9 cellular contexts compared by ENCODE assay signal in the genomic region with DNA sequence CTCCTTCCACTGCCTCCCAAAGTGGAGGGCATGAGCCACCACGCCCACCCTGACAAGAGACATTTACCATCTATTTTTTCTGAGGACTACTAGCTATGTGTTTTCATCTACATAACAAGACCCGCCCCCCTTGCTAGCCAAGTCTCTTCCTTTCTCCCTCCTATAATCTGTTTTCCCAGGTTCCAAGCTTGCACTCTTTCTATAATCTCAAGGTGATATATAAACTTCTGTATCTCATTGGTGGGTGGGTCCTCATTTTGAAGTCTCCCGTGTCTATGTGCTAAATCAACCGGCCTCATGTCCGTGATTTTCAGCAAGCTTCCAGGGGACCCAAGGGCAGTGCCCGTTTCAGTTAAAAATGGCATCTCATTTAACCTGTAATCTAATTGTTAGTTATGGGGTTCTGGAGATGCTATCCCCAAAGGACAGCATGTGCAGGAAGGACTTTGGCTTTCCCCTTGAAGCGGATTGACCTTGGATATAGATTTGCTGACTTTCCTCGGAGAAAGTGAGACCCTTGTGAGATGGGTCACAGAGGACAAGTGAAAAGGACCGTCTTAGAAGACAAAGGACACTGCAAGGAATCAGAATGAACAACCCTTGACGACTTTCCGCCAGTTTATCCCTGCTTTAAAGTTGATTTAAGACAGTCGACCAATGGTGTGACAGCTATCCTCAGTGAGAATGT. TPM values are rescaled to one million over a fixed set of nuclear protein-coding genes. Genes with fewer than 3 reads are reported as not detected.
DNase-seq lines count a peak whose midpoint lies in the region; ATAC-seq and TF ChIP-seq lines count a peak whose summit lies in the region.
"Had no signal": no experiment of that assay in that cellular context is flagged by ENCODE, and none has a peak within 500 bp of the region (broad histone marks: within the 10 kb centered on the region; RNA-seq: fewer than 3 reads in every experiment).

No MANE protein-coding gene starts in this region.

- peaks cover 42% of the 10 kb centered on the region for H3K4me1 Mint-ChIP-seq in activated CD4-positive, alpha-beta T cell treated with anti-CD3 and anti-CD28 coated beads, Interleukin-2, amount 10 ng/mL, durations not matched to agents 24 days and 14 days

- H3K4me3 ChIP-seq in coronary artery (peak overlapping the region; percentile 61), skeletal muscle cell (ENCODE audit: low read depth, low read length) (peak overlapping the region; percentile 48)

- no peaks in the 10 kb centered on the region for H3K27me3 Mint-ChIP-seq in activated CD4-positive, alpha-beta T cell treated with anti-CD3 and anti-CD28 coated beads, Interleukin-2, amount 10 ng/mL, durations not matched to agents 24 days and 14 days

- no peak overlapping the region for H3K27ac ChIP-seq in coronary artery

- peaks cover 3% of the 10 kb centered on the region for H3K36me3 Mint-ChIP-seq in activated CD4-positive, alpha-beta T cell treated with anti-CD3 and anti-CD28 coated beads, Interleukin-2, amount 10 ng/mL, durations not matched to agents 24 days and 14 days (ENCODE audit: low read depth)

- no peak for ATAC-seq in HG03342 (IDR thresholded peaks at IDR 0.05; ENCODE audit: unreplicated experiment)

- H3K4me3 Mint-ChIP-seq in activated CD4-positive, alpha-beta T cell treated with anti-CD3 and anti-CD28 coated beads, Interleukin-2, amount 10 ng/mL, durations not matched to agents 24 days and 14 days, result no peak overlapping the region

- H3K27ac Mint-ChIP-seq in activated CD4-positive, alpha-beta T cell treated with anti-CD3 and anti-CD28 coated beads, Interleukin-2, amount 10 ng/mL, durations not matched to agents 24 days and 14 days, result no peak overlapping the region

- no peak for TF ChIP-seq CTCF in coronary artery (IDR thresholded peaks at IDR 0.05)

- intact Hi-C loops in activated CD4-positive, alpha-beta T cell treated with anti-CD3 and anti-CD28 coated beads, Interleukin-2, amount 10 ng/mL, durations not matched to agents 24 days and 14 days (cut with micrococcal nuclease), result loop anchor here (1.0 to 10.0 kb wide), 8 partner anchors 16 to 1857 kb away; partner anchors contain the start of gene ABT1

- no peaks in the 10 kb centered on the region for H3K9me3 Mint-ChIP-seq in activated CD4-positive, alpha-beta T cell treated with anti-CD3 and anti-CD28 coated beads, Interleukin-2, amount 10 ng/mL, durations not matched to agents 24 days and 14 days

- DNase-seq in activated CD4-positive, alpha-beta T cell treated with anti-CD3 and anti-CD28 coated beads, Interleukin-2, amount 10 ng/mL, durations not matched to agents 24 days and 14 days, result peak; percentile 66
- DNase-seq in activated CD4-positive, alpha-beta T cell treated with anti-CD3 and anti-CD28 coated beads for 1 hour, result no peak
- DNase-seq in NCI-H526 (lab: John Stamatoyannopoulos, UW), result peak; percentile 58 to 60
- no peak for DNase-seq in coronary artery (ENCODE audit: low spot score)
- no peak for DNase-seq in skeletal muscle cell (ENCODE audit: low read depth)
- DNase-seq in D341Med (ENCODE audit: low spot score), result no peak
- DNase-seq in NCI-H524 treated with DMSO at 0.1 percent for 48 hours (lab: John Stamatoyannopoulos, UW), result no peak
- DNase-seq: occipital lobe had no signal

RNA-seq across cellular contexts. Expression of gene OR2B2, which starts 22.4 kb away (rescaled TPM):
- total RNA-seq in activated CD4-positive, alpha-beta T cell treated with anti-CD3 and anti-CD28 coated beads, Interleukin-2, amount 10 ng/mL, durations not matched to agents 24 days and 14 days, result not detected in 2 replicates
- total RNA-seq: occipital lobe had no signal

Comparison
In these comparisons a context has a peak if more than half of its experiments do, and no peak if none do; other contexts are left out.
1. DNase-seq: peak in activated CD4-positive, alpha-beta T cell treated with anti-CD3 and anti-CD28 coated beads, Interleukin-2, amount 10 ng/mL, durations not matched to agents 24 days and 14 days (single experiment) and NCI-H526 (2 of 2); none in activated CD4-positive, alpha-beta T cell treated with anti-CD3 and anti-CD28 coated beads for 1 hour (single experiment), coronary artery (single experiment), skeletal muscle cell (single experiment), D341Med (single experiment) and NCI-H524 treated with DMSO at 0.1 percent for 48 hours (single experiment).